Comparison of ENCODE assay signal across 1 cellular context in the genomic region with DNA sequence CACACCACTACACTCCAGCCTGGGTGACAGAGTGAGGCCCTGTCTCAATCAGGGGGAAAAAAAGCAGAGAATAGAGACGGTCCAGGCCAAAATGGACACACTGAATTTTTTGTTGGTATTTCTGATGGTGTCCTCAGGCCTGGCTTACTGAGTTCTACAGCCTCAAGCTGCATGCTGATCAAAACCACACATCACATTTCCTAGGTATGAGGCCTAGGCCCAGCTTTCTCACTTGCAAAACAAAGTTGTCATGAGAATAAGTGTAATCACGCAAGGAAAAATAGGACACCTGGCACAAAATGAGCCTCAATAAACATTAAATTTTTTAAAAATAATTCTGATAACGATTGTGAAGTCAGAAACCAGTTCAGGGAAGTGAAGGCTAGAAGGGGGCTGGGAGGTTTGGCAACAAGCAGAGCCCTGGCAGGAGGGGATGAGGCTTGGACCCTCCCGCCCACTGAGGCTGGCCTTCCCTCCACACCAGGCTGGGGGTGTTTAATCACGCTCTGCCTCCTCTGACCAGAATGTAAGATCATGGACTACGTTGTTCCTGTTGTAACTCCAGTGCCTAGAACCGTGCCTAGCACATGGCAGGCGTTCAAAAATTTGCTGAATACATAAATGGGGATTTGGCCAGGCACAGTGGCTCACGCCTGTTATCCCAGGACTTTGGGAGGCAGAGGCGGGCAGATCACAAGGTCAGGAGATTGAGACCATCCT.
TF ChIP-seq lines count a peak whose summit lies in the region.

No MANE protein-coding gene starts in this region.

TF ChIP-seq in H1, 55 proteins besides CTCF, POLR2A, EP300 and RAD21 (continued from another document):
- TF ChIP-seq SIN3A (conservative IDR thresholded peaks at IDR 0.05 in 1 of 2, IDR thresholded peaks at IDR 0.05 in 1 of 2; ENCODE audit: low read depth in 1 of 2, low read length in 2 of 2) (no peak), SRF (IDR thresholded peaks at IDR 0.05; ENCODE audit: low read depth, low read length) (no peak), ASH2L (IDR thresholded peaks at IDR 0.05; ENCODE audit: low read length) (no peak), TEAD4 (IDR thresholded peaks at IDR 0.05; ENCODE audit: low read depth, low read length) (no peak), NRF1 (IDR thresholded peaks at IDR 0.05; ENCODE audit: low read depth, low read length) (no peak), SUZ12 (IDR thresholded peaks at IDR 0.05; ENCODE audit: low read length) (no peak), CHD1 (IDR thresholded peaks at IDR 0.05; ENCODE audit: low read depth, low read length) (no peak), FOSL1 (IDR thresholded peaks at IDR 0.05; ENCODE audit: insufficient read depth, low read depth, low read length) (no peak), POLR2AphosphoS5 (IDR thresholded peaks at IDR 0.05; ENCODE audit: low read depth, low read length) (no peak)
- TF ChIP-seq, protein P1, sequence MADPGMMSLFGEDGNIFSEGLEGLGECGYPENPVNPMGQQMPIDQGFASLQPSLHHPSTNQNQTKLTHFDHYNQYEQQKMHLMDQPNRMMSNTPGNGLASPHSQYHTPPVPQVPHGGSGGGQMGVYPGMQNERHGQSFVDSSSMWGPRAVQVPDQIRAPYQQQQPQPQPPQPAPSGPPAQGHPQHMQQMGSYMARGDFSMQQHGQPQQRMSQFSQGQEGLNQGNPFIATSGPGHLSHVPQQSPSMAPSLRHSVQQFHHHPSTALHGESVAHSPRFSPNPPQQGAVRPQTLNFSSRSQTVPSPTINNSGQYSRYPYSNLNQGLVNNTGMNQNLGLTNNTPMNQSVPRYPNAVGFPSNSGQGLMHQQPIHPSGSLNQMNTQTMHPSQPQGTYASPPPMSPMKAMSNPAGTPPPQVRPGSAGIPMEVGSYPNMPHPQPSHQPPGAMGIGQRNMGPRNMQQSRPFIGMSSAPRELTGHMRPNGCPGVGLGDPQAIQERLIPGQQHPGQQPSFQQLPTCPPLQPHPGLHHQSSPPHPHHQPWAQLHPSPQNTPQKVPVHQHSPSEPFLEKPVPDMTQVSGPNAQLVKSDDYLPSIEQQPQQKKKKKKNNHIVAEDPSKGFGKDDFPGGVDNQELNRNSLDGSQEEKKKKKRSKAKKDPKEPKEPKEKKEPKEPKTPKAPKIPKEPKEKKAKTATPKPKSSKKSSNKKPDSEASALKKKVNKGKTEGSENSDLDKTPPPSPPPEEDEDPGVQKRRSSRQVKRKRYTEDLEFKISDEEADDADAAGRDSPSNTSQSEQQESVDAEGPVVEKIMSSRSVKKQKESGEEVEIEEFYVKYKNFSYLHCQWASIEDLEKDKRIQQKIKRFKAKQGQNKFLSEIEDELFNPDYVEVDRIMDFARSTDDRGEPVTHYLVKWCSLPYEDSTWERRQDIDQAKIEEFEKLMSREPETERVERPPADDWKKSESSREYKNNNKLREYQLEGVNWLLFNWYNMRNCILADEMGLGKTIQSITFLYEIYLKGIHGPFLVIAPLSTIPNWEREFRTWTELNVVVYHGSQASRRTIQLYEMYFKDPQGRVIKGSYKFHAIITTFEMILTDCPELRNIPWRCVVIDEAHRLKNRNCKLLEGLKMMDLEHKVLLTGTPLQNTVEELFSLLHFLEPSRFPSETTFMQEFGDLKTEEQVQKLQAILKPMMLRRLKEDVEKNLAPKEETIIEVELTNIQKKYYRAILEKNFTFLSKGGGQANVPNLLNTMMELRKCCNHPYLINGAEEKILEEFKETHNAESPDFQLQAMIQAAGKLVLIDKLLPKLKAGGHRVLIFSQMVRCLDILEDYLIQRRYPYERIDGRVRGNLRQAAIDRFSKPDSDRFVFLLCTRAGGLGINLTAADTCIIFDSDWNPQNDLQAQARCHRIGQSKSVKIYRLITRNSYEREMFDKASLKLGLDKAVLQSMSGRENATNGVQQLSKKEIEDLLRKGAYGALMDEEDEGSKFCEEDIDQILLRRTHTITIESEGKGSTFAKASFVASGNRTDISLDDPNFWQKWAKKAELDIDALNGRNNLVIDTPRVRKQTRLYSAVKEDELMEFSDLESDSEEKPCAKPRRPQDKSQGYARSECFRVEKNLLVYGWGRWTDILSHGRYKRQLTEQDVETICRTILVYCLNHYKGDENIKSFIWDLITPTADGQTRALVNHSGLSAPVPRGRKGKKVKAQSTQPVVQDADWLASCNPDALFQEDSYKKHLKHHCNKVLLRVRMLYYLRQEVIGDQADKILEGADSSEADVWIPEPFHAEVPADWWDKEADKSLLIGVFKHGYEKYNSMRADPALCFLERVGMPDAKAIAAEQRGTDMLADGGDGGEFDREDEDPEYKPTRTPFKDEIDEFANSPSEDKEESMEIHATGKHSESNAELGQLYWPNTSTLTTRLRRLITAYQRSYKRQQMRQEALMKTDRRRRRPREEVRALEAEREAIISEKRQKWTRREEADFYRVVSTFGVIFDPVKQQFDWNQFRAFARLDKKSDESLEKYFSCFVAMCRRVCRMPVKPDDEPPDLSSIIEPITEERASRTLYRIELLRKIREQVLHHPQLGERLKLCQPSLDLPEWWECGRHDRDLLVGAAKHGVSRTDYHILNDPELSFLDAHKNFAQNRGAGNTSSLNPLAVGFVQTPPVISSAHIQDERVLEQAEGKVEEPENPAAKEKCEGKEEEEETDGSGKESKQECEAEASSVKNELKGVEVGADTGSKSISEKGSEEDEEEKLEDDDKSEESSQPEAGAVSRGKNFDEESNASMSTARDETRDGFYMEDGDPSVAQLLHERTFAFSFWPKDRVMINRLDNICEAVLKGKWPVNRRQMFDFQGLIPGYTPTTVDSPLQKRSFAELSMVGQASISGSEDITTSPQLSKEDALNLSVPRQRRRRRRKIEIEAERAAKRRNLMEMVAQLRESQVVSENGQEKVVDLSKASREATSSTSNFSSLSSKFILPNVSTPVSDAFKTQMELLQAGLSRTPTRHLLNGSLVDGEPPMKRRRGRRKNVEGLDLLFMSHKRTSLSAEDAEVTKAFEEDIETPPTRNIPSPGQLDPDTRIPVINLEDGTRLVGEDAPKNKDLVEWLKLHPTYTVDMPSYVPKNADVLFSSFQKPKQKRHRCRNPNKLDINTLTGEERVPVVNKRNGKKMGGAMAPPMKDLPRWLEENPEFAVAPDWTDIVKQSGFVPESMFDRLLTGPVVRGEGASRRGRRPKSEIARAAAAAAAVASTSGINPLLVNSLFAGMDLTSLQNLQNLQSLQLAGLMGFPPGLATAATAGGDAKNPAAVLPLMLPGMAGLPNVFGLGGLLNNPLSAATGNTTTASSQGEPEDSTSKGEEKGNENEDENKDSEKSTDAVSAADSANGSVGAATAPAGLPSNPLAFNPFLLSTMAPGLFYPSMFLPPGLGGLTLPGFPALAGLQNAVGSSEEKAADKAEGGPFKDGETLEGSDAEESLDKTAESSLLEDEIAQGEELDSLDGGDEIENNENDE (IDR thresholded peaks at IDR 0.05; ENCODE audit: insufficient replicate concordance, low read length) = no peak
